19 cellular contexts compared by ENCODE assay signal in genomic region chr10:61329854-61330253, GRCh38.
A peak's percentile ranks its signal among the peaks of the same experiment; 100 is the strongest.
DNase-seq lines count a peak whose midpoint lies in the region; ATAC-seq and TF ChIP-seq lines count a peak whose summit lies in the region.
"Had no signal": no experiment of that assay in that cellular context is flagged by ENCODE, and none has a peak within 500 bp of the region (broad histone marks: within the 10 kb centered on the region; RNA-seq: fewer than 3 reads in every experiment).

No MANE protein-coding gene starts in this region.

- H3K36me3 ChIP-seq in ascending aorta = no peaks in the 10 kb centered on the region

- TF ChIP-seq CTCF in ascending aorta (IDR thresholded peaks at IDR 0.05) (no peak), endothelial cell (IDR thresholded peaks at IDR 0.05; ENCODE audit: unreplicated experiment) (no peak)

- no peak overlapping the region for H3K4me3 Mint-ChIP-seq in endothelial cell (ENCODE audit: unreplicated experiment)
- H3K4me3 Mint-ChIP-seq: activated T-helper 1 cell treated with anti-CD3 and anti-CD28 coated beads, Interleukin-12 subunit alpha, Interleukin-12 subunit beta, Interleukin-2, Interleukin-4 antibody, amounts not matched to agents 30 ng/mL and 10 ng/mL and 1 ng/mL, durations not matched to agents 14 hours and 24 hours and 36 hours; CD14-positive monocyte had no signal

- intact Hi-C loops in ascending aorta (cut with DNase I) = no loop called here

- ATAC-seq in GM18502 (IDR thresholded peaks at IDR 0.05; ENCODE audit: poor library complexity, unreplicated experiment) (peak; percentile 77), GM19438 (IDR thresholded peaks at IDR 0.05; ENCODE audit: low read depth, unreplicated experiment) (peak; percentile 93), HG02610 (IDR thresholded peaks at IDR 0.05; ENCODE audit: unreplicated experiment) (peak; percentile 70), HG03159 (IDR thresholded peaks at IDR 0.05; ENCODE audit: unreplicated experiment) (peak; percentile 86)
- ATAC-seq: left colon had no signal

- no peaks in the 10 kb centered on the region for H3K4me1 ChIP-seq in ascending aorta

- H3K4me1 Mint-ChIP-seq in endothelial cell (ENCODE audit: unreplicated experiment) = no peaks in the 10 kb centered on the region
- H3K4me1 Mint-ChIP-seq: CD14-positive monocyte had no signal

- DNase-seq in NCI-H524 (lab: John Stamatoyannopoulos, UW) (no peak), ascending aorta (ENCODE audit: low spot score in 2 of 2) (no peak), islet precursor cell (no peak), endothelial cell (ENCODE audit: low spot score) (no peak)
- DNase-seq: activated CD4-positive, alpha-beta T cell treated with anti-CD3 and anti-CD28 coated beads, Interleukin-2, amount 50 U/mL, for 4 hours; dermis blood vessel endothelial cell; HCEC 1CT; left colon; NCI-H1930; NCI-H82; stimulated activated CD4-positive, alpha-beta T cell treated with anti-CD3 and anti-CD28 coated beads, Interleukin-12 subunit alpha, Interleukin-12 subunit beta, amount 100 ng/mL, for 4 hours had no signal

- H3K27me3 Mint-ChIP-seq in endothelial cell (ENCODE audit: unreplicated experiment) = no peaks in the 10 kb centered on the region
- H3K27me3 Mint-ChIP-seq: progenitor cell of endocrine pancreas had no signal

- H3K4me3 ChIP-seq in ascending aorta = no peak overlapping the region
- H3K4me3 ChIP-seq: hepatocyte had no signal

- no peaks in the 10 kb centered on the region for H3K27me3 ChIP-seq in ascending aorta
- H3K27me3 ChIP-seq: hepatocyte had no signal

- peaks cover 0 to 4% of the 10 kb centered on the region in 2 donors for H3K9me3 ChIP-seq in ascending aorta

- H3K27ac Mint-ChIP-seq in endothelial cell (ENCODE audit: unreplicated experiment) = no peak overlapping the region
- H3K27ac Mint-ChIP-seq: activated T-helper 1 cell treated with anti-CD3 and anti-CD28 coated beads, Interleukin-12 subunit alpha, Interleukin-12 subunit beta, Interleukin-2, Interleukin-4 antibody, amounts not matched to agents 30 ng/mL and 10 ng/mL and 1 ng/mL, durations not matched to agents 14 hours and 24 hours and 36 hours; CD14-positive monocyte; progenitor cell of endocrine pancreas had no signal

- no peaks in the 10 kb centered on the region for H3K9me3 Mint-ChIP-seq in endothelial cell (ENCODE audit: unreplicated experiment)
- H3K9me3 Mint-ChIP-seq: activated T-helper 1 cell treated with anti-CD3 and anti-CD28 coated beads, Interleukin-12 subunit alpha, Interleukin-12 subunit beta, Interleukin-2, Interleukin-4 antibody, amounts not matched to agents 30 ng/mL and 10 ng/mL and 1 ng/mL, durations not matched to agents 14 hours and 24 hours and 36 hours had no signal

- no peak overlapping the region for H3K27ac ChIP-seq in ascending aorta
- H3K27ac ChIP-seq: hepatocyte had no signal

- H3K36me3 Mint-ChIP-seq in endothelial cell (ENCODE audit: low read depth, unreplicated experiment) = no peaks in the 10 kb centered on the region
- H3K36me3 Mint-ChIP-seq: CD14-positive monocyte had no signal
